12 cellular contexts compared by ENCODE assay signal in genomic region chr11:44578279-44578678, GRCh38. TPM values are rescaled to one million over a fixed set of nuclear protein-coding genes. Genes with fewer than 3 reads are reported as not detected.
DNase-seq lines count a peak whose midpoint lies in the region; ATAC-seq and TF ChIP-seq lines count a peak whose summit lies in the region.
"Had no signal": no experiment of that assay in that cellular context is flagged by ENCODE, and none has a peak within 500 bp of the region (broad histone marks: within the 10 kb centered on the region; RNA-seq: fewer than 3 reads in every experiment).

No MANE protein-coding gene starts in this region.

- H3K27ac Mint-ChIP-seq in activated CD4-positive, alpha-beta T cell treated with anti-CD3 and anti-CD28 coated beads, Interleukin-2, amount 10 ng/mL, durations not matched to agents 24 days and 14 days, result peak overlapping the region; percentile 95
- no peak overlapping the region for H3K27ac Mint-ChIP-seq in activated CD4-positive, alpha-beta T cell treated with anti-CD3 and anti-CD28 coated beads, Interleukin-2, amount 10 ng/mL, durations not matched to agents 7 days and 5 days

- peak overlapping the region; percentile 63 for H3K27ac ChIP-seq in neutrophil
- no peak overlapping the region for H3K27ac ChIP-seq in right lobe of liver
- H3K27ac ChIP-seq: A549 had no signal

- no peak for TF ChIP-seq POLR2A in right lobe of liver (IDR thresholded peaks at IDR 0.05)

- peaks cover 23% of the 10 kb centered on the region for H3K36me3 ChIP-seq in neutrophil
- H3K36me3 ChIP-seq in right lobe of liver, result no peaks in the 10 kb centered on the region

- H3K9me3 Mint-ChIP-seq in activated CD4-positive, alpha-beta T cell treated with anti-CD3 and anti-CD28 coated beads, Interleukin-2, amount 10 ng/mL, durations not matched to agents 24 days and 14 days, result no peaks in the 10 kb centered on the region
- H3K9me3 Mint-ChIP-seq in activated CD4-positive, alpha-beta T cell treated with anti-CD3 and anti-CD28 coated beads, Interleukin-2, amount 10 ng/mL, durations not matched to agents 7 days and 5 days, result peaks cover 8% of the 10 kb centered on the region

- H3K27me3 ChIP-seq in neutrophil (no peaks in the 10 kb centered on the region), right lobe of liver (no peaks in the 10 kb centered on the region)
- H3K27me3 ChIP-seq: foreskin keratinocyte had no signal

- peak overlapping the region; percentile 80 for H3K4me3 Mint-ChIP-seq in activated CD4-positive, alpha-beta T cell treated with anti-CD3 and anti-CD28 coated beads, Interleukin-2, amount 10 ng/mL, durations not matched to agents 24 days and 14 days
- no peak overlapping the region for H3K4me3 Mint-ChIP-seq in activated CD4-positive, alpha-beta T cell treated with anti-CD3 and anti-CD28 coated beads, Interleukin-2, amount 10 ng/mL, durations not matched to agents 7 days and 5 days

- CTCF ChIA-PET in activated CD4-positive, alpha-beta T cell treated with anti-CD3 and anti-CD28 coated beads, Interleukin-2, amount 10 ng/mL, durations not matched to agents 7 days and 5 days (lab: Charles Lee), result interaction anchor here (0.9 to 1.6 kb wide), 6 partner anchors 9 to 31 kb away, joined by 3 to 5 read pairs (median 4); no protein-coding TSS in a partner anchor

- peaks cover 73% of the 10 kb centered on the region for H3K4me1 Mint-ChIP-seq in activated CD4-positive, alpha-beta T cell treated with anti-CD3 and anti-CD28 coated beads, Interleukin-2, amount 10 ng/mL, durations not matched to agents 24 days and 14 days
- peaks cover 65% of the 10 kb centered on the region for H3K4me1 Mint-ChIP-seq in activated CD4-positive, alpha-beta T cell treated with anti-CD3 and anti-CD28 coated beads, Interleukin-2, amount 10 ng/mL, durations not matched to agents 7 days and 5 days

- TF ChIP-seq CTCF in neutrophil (IDR thresholded peaks at IDR 0.05) (no peak), right lobe of liver (IDR thresholded peaks at IDR 0.05) (no peak)

- H3K9me3 ChIP-seq in neutrophil (no peaks in the 10 kb centered on the region), right lobe of liver (no peaks in the 10 kb centered on the region)

- intact Hi-C loops in activated CD4-positive, alpha-beta T cell treated with anti-CD3 and anti-CD28 coated beads, Interleukin-2, amount 10 ng/mL, durations not matched to agents 24 days and 14 days (cut with micrococcal nuclease), result loop anchor here (10.0 kb wide), 2 partner anchors 567 to 893 kb away; partner anchors contain the start of genes HSD17B12 and PRDM11
- intact Hi-C loops in right lobe of liver (cut with DNase I), result no loop called here

- no peaks in the 10 kb centered on the region for H3K27me3 Mint-ChIP-seq in activated CD4-positive, alpha-beta T cell treated with anti-CD3 and anti-CD28 coated beads, Interleukin-2, amount 10 ng/mL, durations not matched to agents 24 days and 14 days
- no peaks in the 10 kb centered on the region for H3K27me3 Mint-ChIP-seq in activated CD4-positive, alpha-beta T cell treated with anti-CD3 and anti-CD28 coated beads, Interleukin-2, amount 10 ng/mL, durations not matched to agents 7 days and 5 days

- POLR2A ChIA-PET in activated CD4-positive, alpha-beta T cell treated with anti-CD3 and anti-CD28 coated beads, Interleukin-2, amount 10 ng/mL, durations not matched to agents 7 days and 5 days (lab: Charles Lee), result no interaction called here

- peaks cover 56 to 58% of the 10 kb centered on the region in 2 experiments for H3K4me1 ChIP-seq in neutrophil (ENCODE audit: control insufficient read depth in 1 of 2, insufficient read depth in 1 of 2, low read depth in 1 of 2, low read length in 1 of 2)
- H3K4me1 ChIP-seq in right lobe of liver, result peaks cover 0 to 16% (median 0%) of the 10 kb centered on the region in 4 donors
- H3K4me1 ChIP-seq: A549 had no signal

- ATAC-seq in HG02610 (IDR thresholded peaks at IDR 0.05; ENCODE audit: unreplicated experiment) (peak; percentile 53), HG03097 (IDR thresholded peaks at IDR 0.05; ENCODE audit: low FRiP score, unreplicated experiment) (no peak), right lobe of liver (no peak)
- ATAC-seq: A549, foreskin keratinocyte had no signal

- H3K4me3 ChIP-seq in neutrophil (ENCODE audit: low read depth in 1 of 2, low read length in 1 of 2) (peak overlapping the region in 1 of 2 experiments; percentile 4), right lobe of liver (no peak overlapping the region)
- H3K4me3 ChIP-seq: A549 had no signal

- DNase-seq in activated CD4-positive, alpha-beta T cell treated with anti-CD3 and anti-CD28 coated beads, Interleukin-2, amount 10 ng/mL, durations not matched to agents 24 days and 14 days, result no peak
- DNase-seq in activated CD4-positive, alpha-beta T cell treated with anti-CD3 and anti-CD28 coated beads, Interleukin-2, amount 10 ng/mL, durations not matched to agents 7 days and 5 days, result no peak
- peak; percentile 31 for DNase-seq in OCI-M1 (lab: John Stamatoyannopoulos, UW)
- no peak for DNase-seq in germinal center (ENCODE audit: low spot score)
- DNase-seq in right lobe of liver, result no peak
- DNase-seq: activated CD4-positive, alpha-beta T cell treated with anti-CD3 and anti-CD28 coated beads for 48 hours; foreskin keratinocyte; H7 had no signal

- peaks cover 87% of the 10 kb centered on the region for H3K36me3 Mint-ChIP-seq in activated CD4-positive, alpha-beta T cell treated with anti-CD3 and anti-CD28 coated beads, Interleukin-2, amount 10 ng/mL, durations not matched to agents 24 days and 14 days (ENCODE audit: low read depth)
- peaks cover 38% of the 10 kb centered on the region for H3K36me3 Mint-ChIP-seq in activated CD4-positive, alpha-beta T cell treated with anti-CD3 and anti-CD28 coated beads, Interleukin-2, amount 10 ng/mL, durations not matched to agents 7 days and 5 days (ENCODE audit: low read depth)

- WGBS in right lobe of liver (ENCODE audit: insufficient coverage, low coverage, low lambda C conversion rate, missing lambda C conversion rate), result 71% methylated on average over 3 of the region's 5 CpGs

RNA-seq across cellular contexts. Expression of gene CD82, which starts 12.8 kb away (rescaled TPM):
- 448 and 469 TPM in 2 replicates for total RNA-seq in activated CD4-positive, alpha-beta T cell treated with anti-CD3 and anti-CD28 coated beads, Interleukin-2, amount 10 ng/mL, durations not matched to agents 24 days and 14 days
- 100 to 1,000 TPM; 126 to 128 TPM for total RNA-seq in activated CD4-positive, alpha-beta T cell treated with anti-CD3 and anti-CD28 coated beads, Interleukin-2, amount 10 ng/mL, durations not matched to agents 7 days and 5 days
- total RNA-seq in right lobe of liver, result 10 to 100 TPM; 18.9 to 69.4 (median 48.6) TPM
